ENCODE assay signal across 9 cellular contexts in the genomic region with DNA sequence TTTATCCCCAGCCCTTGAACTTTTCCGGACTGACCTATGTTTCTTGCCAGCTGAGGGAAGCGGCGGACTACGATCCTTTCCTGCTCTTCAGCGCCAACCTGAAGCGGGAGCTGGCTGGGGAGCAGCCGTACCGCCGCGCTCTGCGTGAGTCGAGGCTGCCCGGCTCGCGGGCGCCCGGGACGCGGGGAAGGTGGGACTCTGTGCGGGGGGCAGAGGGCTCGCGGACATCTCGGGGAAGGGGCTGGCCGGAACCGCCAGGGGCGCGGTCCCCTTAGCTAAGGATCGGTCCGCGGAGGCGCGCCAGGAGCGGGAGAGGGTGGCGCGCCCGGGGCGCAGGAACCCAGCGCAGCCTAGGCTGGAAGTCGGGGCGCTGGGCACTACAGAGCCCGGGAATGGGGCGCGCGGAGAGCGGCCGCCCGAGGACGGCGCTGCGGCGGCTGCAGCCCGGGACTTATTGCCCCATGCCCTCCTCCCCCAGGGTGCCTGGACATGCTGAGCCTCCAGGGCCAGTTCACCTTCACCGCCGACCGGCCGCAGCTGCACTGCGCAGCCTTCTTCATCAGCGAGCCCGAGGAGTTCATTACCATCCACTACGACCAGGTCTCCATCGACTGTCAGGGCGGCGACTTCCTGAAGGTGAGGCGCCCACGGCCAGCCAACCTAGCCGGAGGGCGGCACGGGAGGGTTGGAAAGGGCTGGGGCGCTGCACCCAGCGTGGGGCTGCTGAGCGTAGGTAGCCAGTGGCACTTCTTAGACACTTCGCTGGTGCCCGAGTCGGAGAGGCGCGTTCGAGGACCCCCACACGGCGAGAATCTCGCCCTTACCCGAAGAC. TPM values are rescaled to one million over a fixed set of nuclear protein-coding genes. Genes with fewer than 3 reads are reported as not detected.
DNase-seq lines count a peak whose midpoint lies in the region; ATAC-seq, FAIRE-seq and TF ChIP-seq lines count a peak whose summit lies in the region.
"Had no signal": no experiment of that assay in that cellular context is flagged by ENCODE, and none has a peak within 500 bp of the region (broad histone marks: within the 10 kb centered on the region; RNA-seq: fewer than 3 reads in every experiment).

No MANE protein-coding gene starts in this region.

- H3K27ac ChIP-seq in astrocyte (ENCODE audit: low read depth, low read length) = no peak overlapping the region
- H3K27ac ChIP-seq in iPS-18a (ENCODE audit: low read length) = no peak overlapping the region

- no peaks in the 10 kb centered on the region for H4K20me1 ChIP-seq in astrocyte (ENCODE audit: insufficient read depth, low read length)

- H3K36me3 ChIP-seq in astrocyte (ENCODE audit: insufficient read depth, low read length) (no peaks in the 10 kb centered on the region), iPS-18a (ENCODE audit: control insufficient read depth, low read depth, low read length) (no peaks in the 10 kb centered on the region)

- no peak for FAIRE-seq in astrocyte (lab: Jason Lieb, UNC)

- H3K4me1 ChIP-seq in astrocyte (ENCODE audit: insufficient read depth, low read length) = peaks cover 12% of the 10 kb centered on the region
- no peaks in the 10 kb centered on the region for H3K4me1 ChIP-seq in iPS-18a (ENCODE audit: control insufficient read depth, low read depth, low read length)

- H3K9ac ChIP-seq in astrocyte (ENCODE audit: low read length) (peak overlapping the region; percentile 63), iPS-18a (ENCODE audit: low read length) (no peak overlapping the region)

- H3K27me3 ChIP-seq in astrocyte (ENCODE audit: insufficient read depth, low read length) (peaks cover 6% of the 10 kb centered on the region), iPS-18a (ENCODE audit: control insufficient read depth, insufficient read depth, low read length) (peaks cover 59% of the 10 kb centered on the region)

- H3K4me3 ChIP-seq in HFF-Myc (replicated peaks; ENCODE audit: low read depth, low read length) (peak overlapping the region; percentile 44), astrocyte (ENCODE audit: insufficient read depth, low read depth, low read length) (peak overlapping the region; percentile 65), iPS-18a (ENCODE audit: low read length) (peak overlapping the region; percentile 62), skeletal muscle cell (ENCODE audit: low read depth, low read length) (peak overlapping the region; percentile 40)

- no peaks in the 10 kb centered on the region for H3K9me3 Mint-ChIP-seq in astrocyte (ENCODE audit: unreplicated experiment)

- no peak for ATAC-seq in GM18519 (IDR thresholded peaks at IDR 0.05; ENCODE audit: low FRiP score, unreplicated experiment)
- no peak for ATAC-seq in HG03175 (IDR thresholded peaks at IDR 0.05; ENCODE audit: unreplicated experiment)

- H3K9me3 ChIP-seq in astrocyte (ENCODE audit: insufficient read depth, low read depth, low read length) (no peaks in the 10 kb centered on the region), iPS-18a (ENCODE audit: control insufficient read depth, low read depth, low read length) (no peaks in the 10 kb centered on the region)

- H3K27ac Mint-ChIP-seq in astrocyte (ENCODE audit: unreplicated experiment) = no peak overlapping the region

- no peak for TF ChIP-seq CTCF in HFF-Myc (IDR thresholded peaks at IDR 0.05; ENCODE audit: low read depth, low read length, missing control alignments)
- TF ChIP-seq CTCF in astrocyte (IDR thresholded peaks at IDR 0.05; ENCODE audit: insufficient read depth, low read depth, low read length) = no peak

- H3K27me3 Mint-ChIP-seq in astrocyte (ENCODE audit: low read depth, unreplicated experiment) = peaks cover 29% of the 10 kb centered on the region

- peaks cover 9% of the 10 kb centered on the region for H3K4me1 Mint-ChIP-seq in astrocyte (ENCODE audit: low read depth, unreplicated experiment)

- H2AFZ ChIP-seq in astrocyte (ENCODE audit: low read depth, low read length) = peak overlapping the region; percentile 95

- H3K4me3 Mint-ChIP-seq in astrocyte (ENCODE audit: unreplicated experiment) = peak overlapping the region; percentile 83

- no peaks in the 10 kb centered on the region for H3K79me2 ChIP-seq in astrocyte (ENCODE audit: insufficient read depth, low read length)

- H3K36me3 Mint-ChIP-seq in astrocyte (ENCODE audit: low read depth, unreplicated experiment) = peaks cover 2% of the 10 kb centered on the region

- peak overlapping the region; percentile 93 for H3K4me2 ChIP-seq in astrocyte (ENCODE audit: low read length)

- no peak for DNase-seq in HFF-Myc (ENCODE audit: extremely low read depth, low read depth)
- peak; percentile 44 for DNase-seq in astrocyte (ENCODE audit: low read depth)
- DNase-seq in skeletal muscle cell (ENCODE audit: low read depth) = no peak
- DNase-seq in SK-N-DZ (ENCODE audit: low spot score) = no peak
- DNase-seq in activated gamma-delta T cell treated with Interleukin-2 at 50 U/mL for 16 hours = no peak

RNA-seq across cellular contexts. Expression of a gene that starts 0.9 kb away (rescaled TPM):
- 2.5 and 4.7 TPM in 2 replicates for total RNA-seq in astrocyte
- polyA plus RNA-seq in SK-N-DZ (2014; cell fraction: cytosol; rRNA removed) = not detected in 2 replicates
- polyA plus RNA-seq in SK-N-DZ (2014; cell fraction: nucleus; rRNA removed) = not detected in 2 replicates
- total RNA-seq: renal cortical epithelial cell had no signal
